8 cellular contexts compared by ENCODE assay signal in the genomic region with DNA sequence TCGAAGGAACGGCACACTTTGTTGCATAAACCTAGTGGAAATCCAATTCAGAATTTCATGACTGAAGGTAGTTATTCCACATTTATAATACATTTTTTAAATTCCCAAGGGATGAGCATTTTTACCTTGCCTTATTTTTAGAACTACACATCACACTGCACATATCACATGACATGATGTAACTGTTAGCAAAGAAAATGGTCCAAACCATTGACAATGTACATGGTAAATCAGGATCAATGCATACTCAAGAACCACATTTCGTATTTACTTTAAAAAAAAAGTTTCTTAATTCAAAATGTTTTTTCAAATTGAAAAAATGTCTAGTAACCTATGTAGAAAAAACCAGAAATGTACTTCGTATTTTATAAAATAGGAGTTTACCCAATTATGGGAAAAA.
A peak's percentile ranks its signal among the peaks of the same experiment; 100 is the strongest.
DNase-seq lines count a peak whose midpoint lies in the region; ATAC-seq and TF ChIP-seq lines count a peak whose summit lies in the region.

No MANE protein-coding gene starts in this region.

- H3K4me3 ChIP-seq in AG09309 (ENCODE audit: control insufficient read depth, low read depth, low read length) = peak overlapping the region; percentile 90
- no peak overlapping the region for H3K4me3 ChIP-seq in mucosa of stomach (ENCODE audit: low read length)

- peaks cover 72% of the 10 kb centered on the region for H3K4me1 Mint-ChIP-seq in central memory CD8-positive, alpha-beta T cell

- H3K9me3 ChIP-seq in KOPT-K1 (ENCODE audit: insufficient read depth, low read length, poor library complexity, severe bottlenecking) (no peaks in the 10 kb centered on the region), mucosa of stomach (ENCODE audit: control insufficient read depth, low read length) (no peaks in the 10 kb centered on the region)

- H3K36me3 ChIP-seq in KOPT-K1 (ENCODE audit: insufficient read depth, low read length) = no peaks in the 10 kb centered on the region
- no peaks in the 10 kb centered on the region for H3K36me3 ChIP-seq in mucosa of stomach (ENCODE audit: control insufficient read depth, insufficient read depth, low read length)

- peak overlapping the region; percentile 95 for H3K27ac ChIP-seq in KOPT-K1 (ENCODE audit: low read depth, low read length, poor library complexity, severe bottlenecking)

- no peaks in the 10 kb centered on the region for H3K27me3 ChIP-seq in mucosa of stomach (ENCODE audit: control insufficient read depth, insufficient read depth, low read length)

- no peak for ATAC-seq in central memory CD8-positive, alpha-beta T cell (replicated peaks; ENCODE audit: extremely low read depth, poor library complexity, severe bottlenecking)

- peaks cover 56% of the 10 kb centered on the region for H3K4me1 ChIP-seq in mucosa of stomach (ENCODE audit: control insufficient read depth, insufficient read depth, low read length)

- H3K27ac Mint-ChIP-seq in central memory CD8-positive, alpha-beta T cell (ENCODE audit: low read depth) = peak overlapping the region; percentile 96

- peak overlapping the region; percentile 99 for H3K4me3 Mint-ChIP-seq in central memory CD8-positive, alpha-beta T cell

- peak overlapping the region; percentile 97 for H3K9ac ChIP-seq in mucosa of stomach (ENCODE audit: low read length)

- no peak for TF ChIP-seq CTCF in AG09309 (IDR thresholded peaks at IDR 0.05; ENCODE audit: control insufficient read depth, insufficient read depth, low read depth, low read length, missing control alignments)

- DNase-seq in AG09309 (ENCODE audit: low read depth) (no peak), Kasumi-1 (lab: John Stamatoyannopoulos, UW) (no peak), GOT3 (lab: John Stamatoyannopoulos, UW) (no peak), SIG-M5 (lab: John Stamatoyannopoulos, UW) (no peak), middle frontal gyrus (ENCODE audit: extremely low spot score, low spot score) (no peak)
- no peak for DNase-seq in central memory CD8-positive, alpha-beta T cell (ENCODE audit: low spot score in 2 of 2)

- H3K9me3 Mint-ChIP-seq in central memory CD8-positive, alpha-beta T cell = no peaks in the 10 kb centered on the region

- H3K27me3 Mint-ChIP-seq in central memory CD8-positive, alpha-beta T cell = no peaks in the 10 kb centered on the region

- peaks cover 40% of the 10 kb centered on the region for H3K36me3 Mint-ChIP-seq in central memory CD8-positive, alpha-beta T cell (ENCODE audit: insufficient read depth)
